21 cellular contexts compared by ENCODE assay signal in the genomic region with DNA sequence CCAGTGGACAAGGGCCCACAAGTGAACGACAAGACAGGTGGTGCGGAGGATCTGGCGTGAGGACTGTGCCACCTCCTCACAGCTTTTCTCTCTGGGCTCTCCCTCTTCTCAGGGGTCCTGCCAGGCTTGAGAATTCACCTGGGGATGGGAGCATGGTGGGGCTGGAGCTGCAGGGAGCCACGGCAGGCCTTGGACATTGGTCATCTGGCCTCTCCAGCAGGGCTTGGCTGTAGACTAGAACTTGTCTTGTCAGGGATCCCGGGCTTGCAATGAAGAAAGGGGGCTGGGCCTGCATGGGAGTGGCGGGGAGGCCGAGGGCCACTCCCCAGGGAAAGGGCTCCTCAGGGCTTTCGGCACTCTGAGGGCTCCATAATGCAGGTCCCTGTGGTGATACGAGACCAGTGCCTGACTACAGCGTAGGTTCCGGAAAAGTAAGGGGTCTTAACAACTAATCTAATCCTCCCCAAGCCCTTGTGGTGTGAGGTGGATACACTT.
"Had no signal": no experiment of that assay in that cellular context is flagged by ENCODE, and none has a peak within 500 bp of the region (broad histone marks: within the 10 kb centered on the region; RNA-seq: fewer than 3 reads in every experiment).

No MANE protein-coding gene starts in this region.

- H3K27me3 ChIP-seq: body of pancreas, right atrium auricular region, testis, upper lobe of right lung had no signal

- H3K4me3 Mint-ChIP-seq: activated CD4-positive, alpha-beta T cell treated with anti-CD3 and anti-CD28 coated beads, Interleukin-2, amount 10 ng/mL, durations not matched to agents 24 days and 14 days; activated CD8-positive, alpha-beta T cell treated with anti-CD3 and anti-CD28 coated beads for 36 hours; activated naive CD8-positive, alpha-beta T cell treated with anti-CD3 and anti-CD28 coated beads, Interleukin-2, amount 10 ng/mL, durations not matched to agents 7 days and 5 days; activated T-cell treated with anti-CD3 and anti-CD28 coated beads, Interleukin-2, amount 50 U/mL, for 24 hours; naive B cell; T-cell had no signal

- H3K4me1 Mint-ChIP-seq: activated CD4-positive, alpha-beta T cell treated with anti-CD3 and anti-CD28 coated beads, Interleukin-2, amount 10 ng/mL, durations not matched to agents 24 days and 14 days; activated naive CD8-positive, alpha-beta T cell treated with anti-CD3 and anti-CD28 coated beads, Interleukin-2, amount 10 ng/mL, durations not matched to agents 7 days and 5 days; naive B cell; T-cell had no signal

- ATAC-seq: activated CD8-positive, alpha-beta T cell treated with anti-CD3 and anti-CD28 coated beads for 36 hours; body of pancreas; left lobe of liver; SK-N-SH treated with all-trans-retinoic acid at 6 μM for 48 hours; T-cell had no signal

- H3K9me3 ChIP-seq: body of pancreas, right atrium auricular region, testis, upper lobe of right lung had no signal

- H3K4me3 ChIP-seq: body of pancreas, lung, right atrium auricular region, testis, upper lobe of right lung had no signal

- H3K36me3 ChIP-seq: right atrium auricular region, upper lobe of right lung had no signal

- DNase-seq: activated CD4-positive, alpha-beta T cell treated with anti-CD3 and anti-CD28 coated beads, Interleukin-2, amount 10 ng/mL, durations not matched to agents 24 days and 14 days; activated CD4-positive, CD25-positive, alpha-beta regulatory T cell; activated CD8-positive, alpha-beta T cell treated with anti-CD3 and anti-CD28 coated beads for 36 hours; activated naive CD4-positive, alpha-beta T cell treated with Interleukin-2 at 50 U/mL for 16 hours; activated naive CD8-positive, alpha-beta T cell treated with anti-CD3 and anti-CD28 coated beads, Interleukin-2, amount 10 ng/mL, durations not matched to agents 7 days and 5 days; activated T-cell treated with anti-CD3 and anti-CD28 coated beads, Interleukin-2, amount 50 U/mL, for 24 hours; amygdala; body of pancreas; hypothalamus; naive B cell; occipital lobe; small intestine; stimulated activated CD4-positive, alpha-beta T cell treated with anti-CD3 and anti-CD28 coated beads, Interleukin-4, amount 100 ng/mL, for 1 hour; T-cell; testis; upper lobe of right lung had no signal

- H3K4me1 ChIP-seq: body of pancreas, right atrium auricular region, testis, upper lobe of right lung had no signal

- H3K27me3 Mint-ChIP-seq: activated T-cell treated with anti-CD3 and anti-CD28 coated beads, Interleukin-2, amount 50 U/mL, for 24 hours had no signal

- H3K9me3 Mint-ChIP-seq: activated CD4-positive, alpha-beta T cell treated with anti-CD3 and anti-CD28 coated beads, Interleukin-2, amount 10 ng/mL, durations not matched to agents 24 days and 14 days; activated CD8-positive, alpha-beta T cell treated with anti-CD3 and anti-CD28 coated beads for 36 hours; activated naive CD8-positive, alpha-beta T cell treated with anti-CD3 and anti-CD28 coated beads, Interleukin-2, amount 10 ng/mL, durations not matched to agents 7 days and 5 days; activated T-cell treated with anti-CD3 and anti-CD28 coated beads, Interleukin-2, amount 50 U/mL, for 24 hours; activated T-helper 2 cell treated with anti-CD3 and anti-CD28 coated beads, Interferon-gamma antibody, Interleukin-2, Interleukin-4, amounts not matched to agents 10 μg/mL and 5 μg/mL and 100 μg/mL, durations not matched to agents 14 hours and 24 hours and 36 hours; naive B cell; T-cell had no signal

- H3K36me3 Mint-ChIP-seq: activated naive CD8-positive, alpha-beta T cell treated with anti-CD3 and anti-CD28 coated beads, Interleukin-2, amount 10 ng/mL, durations not matched to agents 7 days and 5 days; naive B cell; T-cell had no signal

- H3K27ac Mint-ChIP-seq: activated CD4-positive, alpha-beta T cell treated with anti-CD3 and anti-CD28 coated beads, Interleukin-2, amount 10 ng/mL, durations not matched to agents 24 days and 14 days; activated CD8-positive, alpha-beta T cell treated with anti-CD3 and anti-CD28 coated beads for 36 hours; activated naive CD8-positive, alpha-beta T cell treated with anti-CD3 and anti-CD28 coated beads, Interleukin-2, amount 10 ng/mL, durations not matched to agents 7 days and 5 days; activated T-cell treated with anti-CD3 and anti-CD28 coated beads, Interleukin-2, amount 50 U/mL, for 24 hours; activated T-helper 2 cell treated with anti-CD3 and anti-CD28 coated beads, Interferon-gamma antibody, Interleukin-2, Interleukin-4, amounts not matched to agents 10 μg/mL and 5 μg/mL and 100 μg/mL, durations not matched to agents 14 hours and 24 hours and 36 hours; naive B cell; T-cell had no signal

- H3K27ac ChIP-seq: body of pancreas, right atrium auricular region, testis, upper lobe of right lung had no signal
